Comparison of ENCODE assay signal across 8 cellular contexts in the genomic region with DNA sequence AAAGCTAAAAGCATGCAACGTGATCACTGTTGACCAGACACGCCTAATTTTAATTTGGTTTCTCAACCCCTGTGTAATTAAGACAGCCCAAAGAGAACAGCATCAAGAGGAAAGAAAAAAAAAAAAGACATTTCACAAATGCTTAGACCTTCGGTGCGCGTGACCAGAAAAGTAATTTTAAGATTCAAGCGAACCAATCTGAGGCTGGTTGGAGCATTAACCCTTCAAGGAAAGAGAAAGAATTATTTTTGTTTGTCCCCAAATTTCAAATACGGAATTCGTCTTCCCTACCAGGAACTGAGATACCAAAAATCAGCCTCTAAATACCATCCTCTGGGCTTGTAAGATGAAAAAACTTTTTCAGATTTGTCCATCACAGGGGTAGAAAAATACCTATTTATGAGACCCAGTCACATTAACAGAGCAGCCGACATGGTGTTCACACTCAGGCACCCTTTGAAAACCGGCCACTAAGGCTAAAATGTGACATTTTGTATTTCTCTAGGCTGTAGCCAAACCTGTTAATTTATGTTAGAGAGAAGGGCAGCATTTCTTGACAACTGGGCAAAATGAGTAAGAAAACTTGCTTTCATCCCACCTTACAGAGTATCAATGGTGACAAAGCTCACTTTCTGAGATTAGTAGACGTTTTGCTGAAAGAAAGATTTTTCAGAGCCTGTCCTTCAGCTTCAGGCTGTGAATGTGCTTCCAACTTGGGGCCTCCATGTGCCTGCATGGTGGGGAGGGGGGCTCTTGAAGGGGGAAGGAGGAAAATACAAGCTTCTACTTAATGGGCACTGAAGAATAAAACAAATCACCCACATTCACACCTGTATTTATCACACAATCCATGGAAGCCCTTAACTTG.
DNase-seq lines count a peak whose midpoint lies in the region; ATAC-seq, FAIRE-seq and TF ChIP-seq lines count a peak whose summit lies in the region.

No MANE protein-coding gene starts in this region.

- TF ChIP-seq CTCF in BJ (IDR thresholded peaks at IDR 0.05; ENCODE audit: insufficient read depth, low read depth, low read length) (no peak), K562 (IDR thresholded peaks at IDR 0.05 in 2 of 3, conservative IDR thresholded peaks at IDR 0.05 in 1 of 3; ENCODE audit: insufficient read depth in 2 of 3, low read depth in 1 of 3, low read length in 3 of 3) (no peak)

- TF ChIP-seq POLR2A in K562 (conservative IDR thresholded peaks at IDR 0.05): no peak

- ATAC-seq in K562 (no peak), HG03025 (IDR thresholded peaks at IDR 0.05; ENCODE audit: low FRiP score, unreplicated experiment) (no peak)

- H3K79me2 ChIP-seq in K562 (ENCODE audit: control insufficient read depth, insufficient read depth, low read length): peaks cover 5% of the 10 kb centered on the region; the same call in 2 of the 3 replicates

- WGBS in K562 (ENCODE audit: insufficient coverage, low coverage, missing lambda C conversion rate): 51% methylated on average over 11 of the region's 11 CpGs

- intact Hi-C loops in K562 (cut with micrococcal nuclease): loop anchor here (2.0 to 5.0 kb wide), 2 partner anchors 29 to 48 kb away; no protein-coding TSS in a partner anchor

- no peak for DNase-seq in BJ (ENCODE audit: low read depth)
- DNase-seq in K562 (ENCODE audit: extremely low read depth in 1 of 4, low spot score in 3 of 4): no peak
- DNase-seq in DMS114 treated with DMSO at 0.1 percent for 48 hours (lab: John Stamatoyannopoulos, UW; ENCODE audit: unreplicated experiment): no peak
- DNase-seq in HuH-7.5 (ENCODE audit: low spot score): no peak
- no peak for DNase-seq in DMS53 treated with DMSO at 0.1 percent for 48 hours (lab: John Stamatoyannopoulos, UW; ENCODE audit: unreplicated experiment)

- FAIRE-seq in K562 (lab: Jason Lieb, UNC): no peak

- POLR2A ChIA-PET in BJ (lab: Charles Lee) (interaction anchor here (0.6 to 2.2 kb wide), 6 partner anchors 10 to 127 kb away, joined by 3 to 19 read pairs (median 4); no protein-coding TSS in a partner anchor), K562 (lab: Yijun Ruan, JAX) (interaction anchor here (0.6 to 1.5 kb wide), 5 partner anchors 17 to 30 kb away, joined by 3 to 5 read pairs (median 4); no protein-coding TSS in a partner anchor)

- H3K4me1 ChIP-seq in HUES48 (ENCODE audit: control insufficient read depth, insufficient read depth, low read length): peaks cover 62% of the 10 kb centered on the region
- H3K4me1 ChIP-seq in K562 (replicated peaks in 1 of 2; ENCODE audit: control insufficient read depth in 2 of 2, insufficient read depth in 2 of 2, low read length in 2 of 2): peaks cover 17 to 70% of the 10 kb centered on the region in 2 experiments
- peaks cover 30 to 36% of the 10 kb centered on the region in 2 donors for H3K4me1 ChIP-seq in muscle layer of duodenum (ENCODE audit: control insufficient read depth in 1 of 2, insufficient read depth in 2 of 2, low read length in 2 of 2)

- peak overlapping the region; percentile 93 for H2AFZ ChIP-seq in K562 (ENCODE audit: low read depth, low read length)

- H3K36me3 ChIP-seq in BJ (ENCODE audit: control insufficient read depth, insufficient read depth, low read length) (peaks cover 5% of the 10 kb centered on the region), HUES48 (ENCODE audit: control insufficient read depth, insufficient read depth, low read length) (no peaks in the 10 kb centered on the region), K562 (ENCODE audit: control insufficient read depth, insufficient read depth, low read length) (no peaks in the 10 kb centered on the region), muscle layer of duodenum (ENCODE audit: control insufficient read depth in 1 of 2, insufficient read depth in 2 of 2, low read length in 2 of 2) (peaks cover under 1 to 28% of the 10 kb centered on the region in 2 donors)

- H3K9me1 ChIP-seq in K562 (ENCODE audit: control insufficient read depth, insufficient read depth, low read length): no peaks in the 10 kb centered on the region

- CTCF ChIA-PET in BJ (lab: Yijun Ruan, JAX) (interaction anchor here (0.6 to 1.8 kb wide), 6 partner anchors 9 to 126 kb away, joined by 3 to 5 read pairs (median 4); no protein-coding TSS in a partner anchor), K562 (lab: Yijun Ruan, JAX; ENCODE audit: low intra/inter-chr PET ratio) (no interaction called here)

- peak overlapping the region; percentile 85 for H3K4me2 ChIP-seq in K562 (ENCODE audit: insufficient read depth, low read length)

- H3K27ac ChIP-seq in HUES48 (ENCODE audit: low read depth, low read length): peak overlapping the region; percentile 90
- peak overlapping the region; percentile 76; the same call in 1 of the 3 replicates for H3K27ac ChIP-seq in K562 (ENCODE audit: extremely low read depth, low read depth, low read length)
- H3K27ac ChIP-seq in muscle layer of duodenum (ENCODE audit: low read length): peak overlapping the region; percentile 97

- no peak overlapping the region; the same call in 1 of the 2 replicates for H3K9ac ChIP-seq in HUES48 (ENCODE audit: low read depth, low read length)
- H3K9ac ChIP-seq in K562 (ENCODE audit: insufficient read depth in 1 of 2, low read depth in 2 of 2, low read length in 2 of 2): peak overlapping the region in 1 of 2 experiments; percentile 75; a peak in 2 of 4 replicates

- H3K4me3 ChIP-seq in BJ (ENCODE audit: low read depth, low read length) (peak overlapping the region; percentile 16), HUES48 (ENCODE audit: low read depth, low read length) (no peak overlapping the region), K562 (no peak overlapping the region), muscle layer of duodenum (ENCODE audit: low read depth in 1 of 2, low read length in 2 of 2) (peak overlapping the region; percentile 46 to 79)

- H3K27me3 ChIP-seq in BJ (ENCODE audit: control insufficient read depth, insufficient read depth, low read length): no peaks in the 10 kb centered on the region
- no peaks in the 10 kb centered on the region for H3K27me3 ChIP-seq in HUES48 (ENCODE audit: control insufficient read depth, insufficient read depth, low read length)
- no peaks in the 10 kb centered on the region for H3K27me3 ChIP-seq in K562 (ENCODE audit: control insufficient read depth in 2 of 2, insufficient read depth in 2 of 2, low read length in 2 of 2)
- no peaks in the 10 kb centered on the region for H3K27me3 ChIP-seq in muscle layer of duodenum (ENCODE audit: low read depth, low read length)

- no peaks in the 10 kb centered on the region for H4K20me1 ChIP-seq in K562 (replicated peaks; ENCODE audit: control insufficient read depth, insufficient read depth, low read length)

- TSS peak; percentile 56 for BruUV-seq in K562 (replicated peaks; lab: Mats Ljungman, UMichigan)

- TF ChIP-seq RAD21 in K562 (CRISPR knock-in tag; conservative IDR thresholded peaks at IDR 0.05 in 1 of 2, IDR thresholded peaks at IDR 0.05 in 1 of 2): no peak

- in situ Hi-C loops in K562 (cut with MboI): no loop called here

- TF ChIP-seq EP300 in K562 (IDR thresholded peaks at IDR 0.05; ENCODE audit: low read length): no peak

- no peaks in the 10 kb centered on the region for H3K9me3 ChIP-seq in HUES48 (ENCODE audit: control insufficient read depth, insufficient read depth, low read length)
- H3K9me3 ChIP-seq in K562 (replicated peaks; ENCODE audit: control insufficient read depth, insufficient read depth, low read depth, low read length): no peaks in the 10 kb centered on the region
- no peaks in the 10 kb centered on the region for H3K9me3 ChIP-seq in muscle layer of duodenum (ENCODE audit: control insufficient read depth in 1 of 2, low read length in 2 of 2)

TF ChIP-seq in K562, 482 proteins besides CTCF, POLR2A, EP300 and RAD21 (continues in another document):
- no peak for TF ChIP-seq HEY1 (CRISPR knock-in tag; IDR thresholded peaks at IDR 0.05; ENCODE audit: borderline replicate concordance)
- 0 out of 4 replicates have a peak, but pooled peaks of 1 of the 2 experiments have one; percentile 2 for TF ChIP-seq FOXA3 (CRISPR knock-in tag; conservative IDR thresholded peaks at IDR 0.05 in 1 of 2, IDR thresholded peaks at IDR 0.05 in 1 of 2)
- peak; percentile 42; the same call in 1 of the 2 replicates for TF ChIP-seq ZNF384 (IDR thresholded peaks at IDR 0.05; ENCODE audit: low read depth, low read length)
- peak; percentile 25; the same call in 1 of the 2 replicates for TF ChIP-seq ZNF175 (CRISPR knock-in tag; IDR thresholded peaks at IDR 0.05; ENCODE audit: low read depth)
- peak; percentile 1; the same call in 1 of the 2 replicates for TF ChIP-seq SP1 (CRISPR knock-in tag; IDR thresholded peaks at IDR 0.05)
- 0 out of 2 replicates have a peak, but pooled peaks have one; percentile 35 for TF ChIP-seq ELF1 (tag; IDR thresholded peaks at IDR 0.05)
- TF ChIP-seq, protein P1, sequence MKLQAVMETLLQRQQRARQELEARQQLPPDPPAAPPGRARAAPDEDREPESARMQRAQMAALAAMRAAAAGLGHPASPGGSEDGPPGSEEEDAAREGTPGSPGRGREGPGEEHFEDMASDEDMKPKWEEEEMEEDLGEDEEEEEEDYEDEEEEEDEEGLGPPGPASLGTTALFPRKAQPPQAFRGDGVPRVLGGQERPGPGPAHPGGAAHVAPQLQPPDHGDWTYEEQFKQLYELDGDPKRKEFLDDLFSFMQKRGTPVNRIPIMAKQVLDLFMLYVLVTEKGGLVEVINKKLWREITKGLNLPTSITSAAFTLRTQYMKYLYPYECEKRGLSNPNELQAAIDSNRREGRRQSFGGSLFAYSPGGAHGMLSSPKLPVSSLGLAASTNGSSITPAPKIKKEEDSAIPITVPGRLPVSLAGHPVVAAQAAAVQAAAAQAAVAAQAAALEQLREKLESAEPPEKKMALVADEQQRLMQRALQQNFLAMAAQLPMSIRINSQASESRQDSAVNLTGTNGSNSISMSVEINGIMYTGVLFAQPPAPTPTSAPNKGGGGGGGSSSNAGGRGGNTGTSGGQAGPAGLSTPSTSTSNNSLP (IDR thresholded peaks at IDR 0.05; ENCODE audit: borderline replicate concordance, low read depth, low read length): no peak
- 0 out of 2 replicates have a peak, but pooled peaks have one; percentile 35 for TF ChIP-seq PPARD (CRISPR knock-in tag; IDR thresholded peaks at IDR 0.05)
- TF ChIP-seq, protein P2, sequence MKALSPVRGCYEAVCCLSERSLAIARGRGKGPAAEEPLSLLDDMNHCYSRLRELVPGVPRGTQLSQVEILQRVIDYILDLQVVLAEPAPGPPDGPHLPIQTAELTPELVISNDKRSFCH (CRISPR knock-in tag; IDR thresholded peaks at IDR 0.05): no peak
- TF ChIP-seq, protein P2 (tag; IDR thresholded peaks at IDR 0.05): no peak
- TF ChIP-seq ZNF57 (CRISPR knock-in tag; IDR thresholded peaks at IDR 0.05): no peak

Comparison
In these comparisons a context has a peak if more than half of its experiments do, and no peak if none do; other contexts are left out.
1. H3K4me3 ChIP-seq: peak in BJ (single experiment) and muscle layer of duodenum (2 of 2); none in HUES48 (single experiment) and K562 (single experiment).
2. Peak in every context shown above with its lines, with median percentiles within 50 percentile points of each other: H3K27ac ChIP-seq.